Comparison of ENCODE assay signal across 11 cellular contexts in the genomic region with DNA sequence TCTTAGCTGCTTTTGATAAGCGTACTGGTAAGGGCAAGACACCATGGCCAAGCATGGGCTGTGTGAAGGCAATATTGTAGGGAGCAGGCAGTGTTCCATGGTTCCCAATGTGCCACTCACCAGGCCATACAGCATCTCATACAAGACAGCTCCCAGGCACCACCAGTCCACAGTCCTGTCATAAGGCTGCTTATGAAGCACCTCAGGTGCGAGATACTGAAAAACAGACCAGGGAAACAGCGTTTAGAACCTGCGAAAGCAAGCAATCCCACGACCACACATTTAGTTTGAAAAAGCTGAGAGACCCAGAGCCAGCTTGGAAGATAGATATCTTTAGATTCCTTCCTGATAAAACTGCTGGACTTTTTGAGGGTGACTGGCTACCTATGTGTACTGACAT.
DNase-seq lines count a peak whose midpoint lies in the region; TF ChIP-seq lines count a peak whose summit lies in the region.
"Had no signal": no experiment of that assay in that cellular context is flagged by ENCODE, and none has a peak within 500 bp of the region (broad histone marks: within the 10 kb centered on the region; RNA-seq: fewer than 3 reads in every experiment).

No MANE protein-coding gene starts in this region.

- peaks cover 23% of the 10 kb centered on the region for H3F3A ChIP-seq in neural progenitor cell (ENCODE audit: low read depth)

- peak; percentile 16 to 22 for TF ChIP-seq POLR2A in Peyer's patch (IDR thresholded peaks at IDR 0.05)

- H2AFZ ChIP-seq in neural progenitor cell (replicated peaks): no peak overlapping the region

- H3K36me3 Mint-ChIP-seq in neural progenitor cell: no peaks in the 10 kb centered on the region

- no peak overlapping the region for H3K4me3 Mint-ChIP-seq in neural progenitor cell

- TF ChIP-seq CTCF in AG04449 (IDR thresholded peaks at IDR 0.05; ENCODE audit: insufficient read depth, low read length, missing control alignments) (no peak), Peyer's patch (IDR thresholded peaks at IDR 0.05) (no peak), epithelial cell of proximal tubule (conservative IDR thresholded peaks at IDR 0.05; ENCODE audit: low read depth, low read length) (no peak), neural progenitor cell (IDR thresholded peaks at IDR 0.05) (no peak)

- H3K4me2 ChIP-seq in neural progenitor cell: no peak overlapping the region

- H4K20me1 ChIP-seq in neural progenitor cell (ENCODE audit: low read depth): no peaks in the 10 kb centered on the region

- H3K4me1 Mint-ChIP-seq in neural progenitor cell: peaks cover 6% of the 10 kb centered on the region

- H3K4me3 ChIP-seq in AG04449 (ENCODE audit: low read depth, low read length) (peak overlapping the region; percentile 90), Peyer's patch (peak overlapping the region in 2 of 4 donors; percentile 80 to 83), epithelial cell of proximal tubule (ENCODE audit: low read depth, low read length) (peak overlapping the region; percentile 84), neural progenitor cell (no peak overlapping the region)

- H3K9me3 Mint-ChIP-seq in neural progenitor cell: no peaks in the 10 kb centered on the region

- peak overlapping the region in 2 of 4 donors; percentile 92 to 97 for H3K27ac ChIP-seq in Peyer's patch
- no peak overlapping the region for H3K27ac ChIP-seq in neural progenitor cell

- POLR2A ChIA-PET in AG04449 (lab: Yijun Ruan, JAX): interaction anchor here (0.6 to 1.7 kb wide), 6 partner anchors 177 to 711 kb away, joined by 3 to 9 read pairs (median 3); no protein-coding TSS in a partner anchor

- H3K9ac ChIP-seq in neural progenitor cell: no peak overlapping the region

- peaks cover 0 to 7% (median 0%) of the 10 kb centered on the region in 4 donors for H3K4me1 ChIP-seq in Peyer's patch
- H3K4me1 ChIP-seq in neural progenitor cell: peaks cover 4% of the 10 kb centered on the region

- peaks cover 0 to 73% (median 4%) of the 10 kb centered on the region in 3 donors for H3K36me3 ChIP-seq in Peyer's patch
- no peaks in the 10 kb centered on the region for H3K36me3 ChIP-seq in neural progenitor cell

- H3K27ac Mint-ChIP-seq in neural progenitor cell: peak overlapping the region; percentile 22

- CTCF ChIA-PET in AG04449 (lab: Yijun Ruan, JAX): interaction anchor here (0.9 to 2.1 kb wide), 7 partner anchors 48 to 769 kb away, joined by 3 to 10 read pairs (median 4); no protein-coding TSS in a partner anchor

- H3K9me3 ChIP-seq in Peyer's patch (no peaks in the 10 kb centered on the region), neural progenitor cell (ENCODE audit: low read depth) (no peaks in the 10 kb centered on the region)

- no peaks in the 10 kb centered on the region for H3K27me3 ChIP-seq in Peyer's patch
- H3K27me3 ChIP-seq in neural progenitor cell: peaks cover 9% of the 10 kb centered on the region

- H3K79me2 ChIP-seq in neural progenitor cell (ENCODE audit: low read depth): no peaks in the 10 kb centered on the region

- no peak for DNase-seq in AG04449 (ENCODE audit: low read depth, low spot score)
- no peak for DNase-seq in Peyer's patch
- no peak for DNase-seq in epithelial cell of proximal tubule (ENCODE audit: low read depth)
- DNase-seq in neural progenitor cell (ENCODE audit: low spot score): no peak
- no peak for DNase-seq in HCEC 1CT
- no peak for DNase-seq in DMS 273 treated with DMSO at 0.1 percent for 48 hours (lab: John Stamatoyannopoulos, UW)
- DNase-seq in retina: no peak
- DNase-seq in DMS53 (lab: John Stamatoyannopoulos, UW): no peak
- DNase-seq: activated effector memory CD4-positive, alpha-beta T cell treated with anti-CD3 and anti-CD28 coated beads, Interleukin-2, amount 50 U/mL, for 16 hours; MV-4-11; SHP77 treated with DMSO at 0.1 percent for 48 hours had no signal

- peaks cover 4% of the 10 kb centered on the region for H3K27me3 Mint-ChIP-seq in neural progenitor cell (ENCODE audit: insufficient read depth, low read depth)
